Comparison of ENCODE assay signal across 12 cellular contexts in the genomic region with DNA sequence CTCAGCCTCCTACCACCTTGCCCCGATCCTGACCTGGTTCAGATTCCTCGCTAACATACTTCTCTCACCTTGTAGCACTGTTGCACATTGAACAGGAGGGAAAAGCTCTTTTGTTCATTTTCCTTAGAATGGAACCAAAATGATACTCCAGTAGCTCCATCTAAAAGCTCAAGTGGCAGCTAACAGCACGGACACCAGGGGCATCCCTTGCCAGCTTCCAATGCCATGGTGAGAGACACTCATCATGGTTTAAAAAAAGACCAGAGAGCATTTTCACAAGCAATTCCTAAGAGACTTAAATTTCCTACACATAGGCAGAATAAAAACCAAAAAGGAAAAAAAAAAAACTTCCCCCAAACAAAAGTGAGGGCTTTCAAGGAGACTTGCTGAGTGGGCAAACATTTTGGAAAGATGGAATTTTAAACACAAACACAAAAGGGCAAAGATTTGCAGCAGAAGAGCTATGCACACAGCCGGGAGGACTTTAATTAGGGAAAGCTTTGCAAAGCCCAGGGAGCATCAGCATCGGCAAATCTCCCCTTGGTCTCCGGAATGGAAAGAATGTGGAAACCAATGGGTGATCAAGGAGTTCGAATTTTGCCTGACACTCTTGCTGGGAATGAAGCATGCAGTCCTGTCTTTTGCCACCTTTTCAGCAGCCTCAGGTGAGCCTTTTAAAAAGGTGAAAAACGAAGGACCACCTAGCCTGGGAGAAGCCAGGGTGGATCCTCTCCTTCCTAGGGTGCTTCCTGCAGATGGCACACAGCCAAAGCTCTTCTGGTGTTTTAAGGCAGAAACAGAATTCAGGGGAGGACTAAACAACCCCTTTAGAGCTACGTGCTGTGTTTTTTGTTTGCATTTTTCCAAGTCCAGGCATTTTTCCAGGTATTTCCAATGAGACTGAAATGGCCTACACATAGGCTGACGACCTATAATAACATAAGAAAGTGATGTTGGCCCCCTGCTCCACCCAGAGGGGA.
DNase-seq lines count a peak whose midpoint lies in the region; ATAC-seq and TF ChIP-seq lines count a peak whose summit lies in the region.
"Had no signal": no experiment of that assay in that cellular context is flagged by ENCODE, and none has a peak within 500 bp of the region (broad histone marks: within the 10 kb centered on the region; RNA-seq: fewer than 3 reads in every experiment).

No MANE protein-coding gene starts in this region.

- H3K27ac ChIP-seq in ACC112 (ENCODE audit: low read depth, low read length) (peak overlapping the region; percentile 75; the same call in 1 of the 2 replicates), HUES48 (ENCODE audit: low read depth, low read length) (peak overlapping the region; percentile 75), coronary artery (peak overlapping the region; percentile 55 to 69)
- no peak overlapping the region for H3K27ac ChIP-seq in naive thymus-derived CD4-positive, alpha-beta T cell (ENCODE audit: low read depth, low read length)
- H3K27ac ChIP-seq: PC-9 had no signal

- intact Hi-C loops in naive thymus-derived CD4-positive, alpha-beta T cell (cut with micrococcal nuclease): no loop called here

- no peak for TF ChIP-seq CTCF in coronary artery (IDR thresholded peaks at IDR 0.05)

- peaks cover 10 to 36% (median 12%) of the 10 kb centered on the region in 5 donors for H3K36me3 Mint-ChIP-seq in naive thymus-derived CD4-positive, alpha-beta T cell

- H3K9ac ChIP-seq in HUES48 (ENCODE audit: low read depth, low read length): no peak overlapping the region

- H3K4me1 Mint-ChIP-seq in naive thymus-derived CD4-positive, alpha-beta T cell: peaks cover 46 to 90% (median 84%) of the 10 kb centered on the region in 7 donors
- H3K4me1 Mint-ChIP-seq: CD14-positive monocyte had no signal

- no peaks in the 10 kb centered on the region for H3K9me3 Mint-ChIP-seq in naive thymus-derived CD4-positive, alpha-beta T cell
- H3K9me3 Mint-ChIP-seq: CD14-positive monocyte had no signal

- POLR2A ChIA-PET in naive thymus-derived CD4-positive, alpha-beta T cell (lab: Charles Lee): interaction anchor here (0.6 to 0.9 kb wide), 2 partner anchors 85 to 92 kb away, joined by 3 read pairs; no protein-coding TSS in a partner anchor

- H3K27me3 ChIP-seq in ACC112 (ENCODE audit: insufficient read depth, low read length): no peaks in the 10 kb centered on the region
- H3K27me3 ChIP-seq in HUES48 (ENCODE audit: control insufficient read depth, insufficient read depth, low read length): no peaks in the 10 kb centered on the region
- H3K27me3 ChIP-seq in naive thymus-derived CD4-positive, alpha-beta T cell (ENCODE audit: control insufficient read depth in 2 of 2, insufficient read depth in 2 of 2, low read length in 2 of 2): no peaks in the 10 kb centered on the region

- H3K36me3 ChIP-seq in ACC112 (ENCODE audit: insufficient read depth, low read length) (peaks cover 11% of the 10 kb centered on the region; the same call in 1 of the 2 replicates), HUES48 (ENCODE audit: control insufficient read depth, insufficient read depth, low read length) (no peaks in the 10 kb centered on the region)
- H3K36me3 ChIP-seq in naive thymus-derived CD4-positive, alpha-beta T cell (ENCODE audit: control insufficient read depth in 2 of 3, insufficient read depth in 3 of 3, low read length in 3 of 3): peaks cover 0 to 26% (median 0%) of the 10 kb centered on the region in 3 experiments

- ATAC-seq in naive thymus-derived CD4-positive, alpha-beta T cell: no peak
- ATAC-seq in GM21390 (IDR thresholded peaks at IDR 0.05; ENCODE audit: unreplicated experiment) (no peak), HG03045 (IDR thresholded peaks at IDR 0.05; ENCODE audit: unreplicated experiment) (no peak)

- H3K9me3 ChIP-seq in HUES48 (ENCODE audit: control insufficient read depth, insufficient read depth, low read length): no peaks in the 10 kb centered on the region
- H3K9me3 ChIP-seq in naive thymus-derived CD4-positive, alpha-beta T cell (ENCODE audit: control insufficient read depth in 2 of 3, low read length in 3 of 3): no peaks in the 10 kb centered on the region

- peaks cover 27% of the 10 kb centered on the region for H3K4me1 ChIP-seq in ACC112 (ENCODE audit: control insufficient read depth, insufficient read depth, low read length, unreplicated experiment)
- peaks cover 40% of the 10 kb centered on the region for H3K4me1 ChIP-seq in HUES48 (ENCODE audit: control insufficient read depth, insufficient read depth, low read length)
- peaks cover 8 to 10% of the 10 kb centered on the region in 2 donors for H3K4me1 ChIP-seq in naive thymus-derived CD4-positive, alpha-beta T cell (ENCODE audit: control insufficient read depth in 2 of 2, insufficient read depth in 2 of 2, low read length in 2 of 2)

- DNase-seq in coronary artery (ENCODE audit: low spot score): no peak
- no peak for DNase-seq in naive thymus-derived CD4-positive, alpha-beta T cell
- no peak for DNase-seq in NK-92 treated with Interleukin-12 subunit alpha and Interleukin-12 subunit beta, amount 100 ng/mL, for 24 hours (lab: John Stamatoyannopoulos, UW)
- DNase-seq in NCI-H82 (lab: John Stamatoyannopoulos, UW): no peak
- DNase-seq: activated CD4-positive, alpha-beta T cell treated with anti-CD3 and anti-CD28 coated beads for 1 hour; anterior cingulate cortex; PC-9 had no signal

- H2AFZ ChIP-seq in ACC112 (ENCODE audit: low read length, unreplicated experiment): no peak overlapping the region
- H2AFZ ChIP-seq: PC-9 had no signal

- H3K79me2 ChIP-seq in ACC112 (ENCODE audit: control insufficient read depth, insufficient read depth, low read length, unreplicated experiment): peaks cover 88% of the 10 kb centered on the region

- CTCF ChIA-PET in naive thymus-derived CD4-positive, alpha-beta T cell (lab: Charles Lee): no interaction called here

- H3K4me3 Mint-ChIP-seq in naive thymus-derived CD4-positive, alpha-beta T cell: peak overlapping the region in 4 of 10 donors; percentile 7 to 55 (median 11)
- H3K4me3 Mint-ChIP-seq: CD14-positive monocyte had no signal

- H3K4me3 ChIP-seq in ACC112 (ENCODE audit: low read depth, low read length): no peak overlapping the region
- H3K4me3 ChIP-seq in HUES48 (ENCODE audit: low read depth, low read length): no peak overlapping the region
- H3K4me3 ChIP-seq in coronary artery: no peak overlapping the region
- H3K4me3 ChIP-seq in naive thymus-derived CD4-positive, alpha-beta T cell (ENCODE audit: low read length): no peak overlapping the region
- H3K4me3 ChIP-seq: PC-9 had no signal

- H3K27me3 Mint-ChIP-seq in naive thymus-derived CD4-positive, alpha-beta T cell: no peaks in the 10 kb centered on the region

- peak overlapping the region in 8 of 9 donors; percentile 28 to 92 (median 76) for H3K27ac Mint-ChIP-seq in naive thymus-derived CD4-positive, alpha-beta T cell
